ENCODE assay signal across 27 cellular contexts in the genomic region with DNA sequence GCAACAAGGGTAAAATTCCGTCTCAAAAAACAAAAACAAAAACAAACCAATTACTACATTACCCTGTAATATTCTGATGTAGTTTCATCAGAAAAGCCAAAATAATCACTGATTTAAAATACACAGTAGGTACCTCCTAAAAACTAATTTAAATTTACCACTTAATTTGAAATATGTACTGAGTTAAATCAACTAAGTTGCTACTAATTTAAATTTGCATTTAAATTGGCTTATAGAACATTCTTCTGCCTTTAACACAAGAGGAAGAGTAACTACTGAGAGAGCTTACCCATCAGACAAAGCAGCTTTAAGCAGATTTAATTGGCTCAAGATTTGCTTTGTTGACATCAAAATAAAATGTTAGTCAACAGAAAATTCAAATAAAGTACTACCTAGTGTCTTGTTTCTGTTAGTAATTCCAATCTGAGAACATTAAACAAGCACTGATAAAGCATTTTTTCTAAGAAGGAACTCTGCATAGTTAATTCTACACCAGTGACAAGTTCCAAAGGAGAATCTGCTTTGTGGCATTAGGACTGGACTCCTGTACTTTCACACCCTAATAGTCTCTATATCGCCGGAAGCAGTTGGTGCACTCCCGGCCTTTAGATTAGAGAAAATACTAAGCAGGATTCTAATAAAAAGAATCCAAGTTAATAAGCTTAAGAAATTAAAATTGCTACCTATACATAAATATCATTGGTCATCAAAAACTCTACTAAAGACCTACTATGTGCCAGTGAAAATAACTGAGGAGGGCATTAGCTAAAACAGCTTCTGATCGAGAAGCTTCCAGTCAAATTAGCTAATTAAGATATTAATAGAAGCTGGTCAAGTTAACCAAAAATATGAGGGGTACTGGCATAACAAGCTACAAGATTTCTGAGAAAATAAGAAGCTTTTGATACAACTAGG. TPM values are rescaled to one million over a fixed set of nuclear protein-coding genes. Genes with fewer than 3 reads are reported as not detected.
"Had no signal": no experiment of that assay in that cellular context is flagged by ENCODE, and none has a peak within 500 bp of the region (broad histone marks: within the 10 kb centered on the region; RNA-seq: fewer than 3 reads in every experiment).

No MANE protein-coding gene starts in this region.

- DNase-seq: activated CD4-positive, alpha-beta T cell treated with anti-CD3 and anti-CD28 coated beads, Interleukin-2, amount 10 ng/mL, durations not matched to agents 24 days and 14 days; activated CD8-positive, alpha-beta T cell treated with anti-CD3 and anti-CD28 coated beads, Interleukin-2, amount 10 ng/mL, durations not matched to agents 7 days and 5 days; activated naive CD4-positive, alpha-beta T cell treated with anti-CD3 and anti-CD28 coated beads for 36 hours; activated T-cell treated with anti-CD3 and anti-CD28 coated beads, Interleukin-2, amount 50 U/mL, for 24 hours; anterior cingulate cortex; central memory CD4-positive, alpha-beta T cell; dorsolateral prefrontal cortex; endodermal cell; foreskin keratinocyte; glutamatergic neuron; hypothalamus; islet precursor cell; mammary epithelial cell; right cardiac atrium; stimulated activated CD4-positive, alpha-beta T cell treated with anti-CD3 and anti-CD28 coated beads, Interleukin-15, amount 100 ng/mL, for 24 hours; stimulated activated CD4-positive, alpha-beta T cell treated with anti-CD3 and anti-CD28 coated beads, Interleukin-2, amount 100 ng/mL, for 48 hours; uterus had no signal

- ATAC-seq: activated CD8-positive, alpha-beta T cell treated with anti-CD3 and anti-CD28 coated beads, Interleukin-2, amount 10 ng/mL, durations not matched to agents 7 days and 5 days; foreskin keratinocyte; right cardiac atrium had no signal

- H3K27ac ChIP-seq: dorsolateral prefrontal cortex, foreskin keratinocyte, prostate gland, skin epidermis, tibial nerve, uterus had no signal

- H3K4me3 ChIP-seq: dorsolateral prefrontal cortex, prostate gland, skin epidermis, tibial nerve, uterus had no signal

- FAIRE-seq: colon had no signal

- H3K9me3 ChIP-seq: prostate gland, tibial nerve, uterus had no signal

- H3K36me3 ChIP-seq: prostate gland, tibial nerve, uterus had no signal

- H3K27me3 ChIP-seq: dorsolateral prefrontal cortex, foreskin keratinocyte, tibial nerve, uterus had no signal

- H3K4me1 ChIP-seq: prostate gland, uterus had no signal

RNA-seq across cellular contexts. Expression of gene HTR1D, which starts 57.1 kb away (rescaled TPM):
- total RNA-seq: activated CD4-positive, alpha-beta T cell treated with anti-CD3 and anti-CD28 coated beads, Interleukin-2, amount 10 ng/mL, durations not matched to agents 24 days and 14 days; activated CD8-positive, alpha-beta T cell treated with anti-CD3 and anti-CD28 coated beads, Interleukin-2, amount 10 ng/mL, durations not matched to agents 7 days and 5 days; activated naive CD4-positive, alpha-beta T cell treated with anti-CD3 and anti-CD28 coated beads for 36 hours; activated T-helper 2 cell treated with anti-CD3 and anti-CD28 coated beads, Interferon-gamma antibody, Interleukin-2, Interleukin-4, amounts not matched to agents 10 μg/mL and 5 μg/mL and 100 μg/mL, durations not matched to agents 14 hours and 24 hours and 36 hours; epithelial cell of proximal tubule; fibroblast of lung; omental fat pad; right cardiac atrium; T-helper 2 cell treated with Interferon-gamma antibody and Interleukin-4, amounts not matched to agents 100 ng/mL and 5 ng/mL, for 36 hours; uterus had no signal
- polyA plus RNA-seq: fibroblast of lung, neural cell had no signal
